1 cellular context compared by ENCODE assay signal in genomic region chr22:46292727-46293126, GRCh38.
TF ChIP-seq lines count a peak whose summit lies in the region.

No MANE protein-coding gene starts in this region.

TF ChIP-seq in WTC11, 78 proteins besides CTCF, POLR2A, EP300 and RAD21:
- TF ChIP-seq, protein P1, sequence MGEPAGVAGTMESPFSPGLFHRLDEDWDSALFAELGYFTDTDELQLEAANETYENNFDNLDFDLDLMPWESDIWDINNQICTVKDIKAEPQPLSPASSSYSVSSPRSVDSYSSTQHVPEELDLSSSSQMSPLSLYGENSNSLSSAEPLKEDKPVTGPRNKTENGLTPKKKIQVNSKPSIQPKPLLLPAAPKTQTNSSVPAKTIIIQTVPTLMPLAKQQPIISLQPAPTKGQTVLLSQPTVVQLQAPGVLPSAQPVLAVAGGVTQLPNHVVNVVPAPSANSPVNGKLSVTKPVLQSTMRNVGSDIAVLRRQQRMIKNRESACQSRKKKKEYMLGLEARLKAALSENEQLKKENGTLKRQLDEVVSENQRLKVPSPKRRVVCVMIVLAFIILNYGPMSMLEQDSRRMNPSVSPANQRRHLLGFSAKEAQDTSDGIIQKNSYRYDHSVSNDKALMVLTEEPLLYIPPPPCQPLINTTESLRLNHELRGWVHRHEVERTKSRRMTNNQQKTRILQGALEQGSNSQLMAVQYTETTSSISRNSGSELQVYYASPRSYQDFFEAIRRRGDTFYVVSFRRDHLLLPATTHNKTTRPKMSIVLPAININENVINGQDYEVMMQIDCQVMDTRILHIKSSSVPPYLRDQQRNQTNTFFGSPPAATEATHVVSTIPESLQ (CRISPR knock-in tag; IDR thresholded peaks at IDR 0.05) = no peak
- TF ChIP-seq, protein P2, sequence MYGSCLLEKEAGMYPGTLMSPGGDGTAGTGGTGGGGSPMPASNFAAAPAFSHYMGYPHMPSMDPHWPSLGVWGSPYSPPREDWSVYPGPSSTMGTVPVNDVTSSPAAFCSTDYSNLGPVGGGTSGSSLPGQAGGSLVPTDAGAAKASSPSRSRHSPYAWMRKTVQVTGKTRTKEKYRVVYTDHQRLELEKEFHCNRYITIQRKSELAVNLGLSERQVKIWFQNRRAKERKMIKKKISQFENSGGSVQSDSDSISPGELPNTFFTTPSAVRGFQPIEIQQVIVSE (CRISPR knock-in tag; IDR thresholded peaks at IDR 0.05; ENCODE audit: borderline replicate concordance) = no peak
- TF ChIP-seq PREB (CRISPR knock-in tag; IDR thresholded peaks at IDR 0.05; ENCODE audit: borderline replicate concordance) (no peak), ZBTB21 (CRISPR knock-in tag; IDR thresholded peaks at IDR 0.05; ENCODE audit: borderline replicate concordance) (no peak), SOX15 (CRISPR knock-in tag; IDR thresholded peaks at IDR 0.05) (no peak), TEAD1 (CRISPR knock-in tag; IDR thresholded peaks at IDR 0.05) (no peak), CREM (CRISPR knock-in tag; IDR thresholded peaks at IDR 0.05) (no peak), SMAD4 (CRISPR knock-in tag; IDR thresholded peaks at IDR 0.05) (no peak), NFYB (CRISPR knock-in tag; conservative IDR thresholded peaks at IDR 0.05; ENCODE audit: low read depth) (no peak), FOXK1 (CRISPR knock-in tag; IDR thresholded peaks at IDR 0.05) (no peak), ZNF263 (CRISPR knock-in tag; IDR thresholded peaks at IDR 0.05; ENCODE audit: low read depth) (no peak)
- TF ChIP-seq, protein P3, sequence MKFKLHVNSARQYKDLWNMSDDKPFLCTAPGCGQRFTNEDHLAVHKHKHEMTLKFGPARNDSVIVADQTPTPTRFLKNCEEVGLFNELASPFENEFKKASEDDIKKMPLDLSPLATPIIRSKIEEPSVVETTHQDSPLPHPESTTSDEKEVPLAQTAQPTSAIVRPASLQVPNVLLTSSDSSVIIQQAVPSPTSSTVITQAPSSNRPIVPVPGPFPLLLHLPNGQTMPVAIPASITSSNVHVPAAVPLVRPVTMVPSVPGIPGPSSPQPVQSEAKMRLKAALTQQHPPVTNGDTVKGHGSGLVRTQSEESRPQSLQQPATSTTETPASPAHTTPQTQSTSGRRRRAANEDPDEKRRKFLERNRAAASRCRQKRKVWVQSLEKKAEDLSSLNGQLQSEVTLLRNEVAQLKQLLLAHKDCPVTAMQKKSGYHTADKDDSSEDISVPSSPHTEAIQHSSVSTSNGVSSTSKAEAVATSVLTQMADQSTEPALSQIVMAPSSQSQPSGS (CRISPR knock-in tag; IDR thresholded peaks at IDR 0.05; ENCODE audit: borderline replicate concordance, low read depth) = no peak
- TF ChIP-seq, protein P4, sequence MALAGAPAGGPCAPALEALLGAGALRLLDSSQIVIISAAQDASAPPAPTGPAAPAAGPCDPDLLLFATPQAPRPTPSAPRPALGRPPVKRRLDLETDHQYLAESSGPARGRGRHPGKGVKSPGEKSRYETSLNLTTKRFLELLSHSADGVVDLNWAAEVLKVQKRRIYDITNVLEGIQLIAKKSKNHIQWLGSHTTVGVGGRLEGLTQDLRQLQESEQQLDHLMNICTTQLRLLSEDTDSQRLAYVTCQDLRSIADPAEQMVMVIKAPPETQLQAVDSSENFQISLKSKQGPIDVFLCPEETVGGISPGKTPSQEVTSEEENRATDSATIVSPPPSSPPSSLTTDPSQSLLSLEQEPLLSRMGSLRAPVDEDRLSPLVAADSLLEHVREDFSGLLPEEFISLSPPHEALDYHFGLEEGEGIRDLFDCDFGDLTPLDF (CRISPR knock-in tag; IDR thresholded peaks at IDR 0.05) = no peak
